10 cellular contexts compared by ENCODE assay signal in genomic region chr2:101710036-101710689, GRCh38. TPM values are rescaled to one million over a fixed set of nuclear protein-coding genes. Genes with fewer than 3 reads are reported as not detected.
DNase-seq lines count a peak whose midpoint lies in the region; ATAC-seq and TF ChIP-seq lines count a peak whose summit lies in the region.
"Had no signal": no experiment of that assay in that cellular context is flagged by ENCODE, and none has a peak within 500 bp of the region (broad histone marks: within the 10 kb centered on the region; RNA-seq: fewer than 3 reads in every experiment).

No MANE protein-coding gene starts in this region.

- no peaks in the 10 kb centered on the region for H3K9me3 ChIP-seq in SK-N-SH
- no peaks in the 10 kb centered on the region for H3K9me3 ChIP-seq in RWPE2 (ENCODE audit: severe bottlenecking)
- H3K9me3 ChIP-seq: tibial artery had no signal

- no peak overlapping the region for H3K9ac ChIP-seq in SK-N-SH

- H3K27ac ChIP-seq in SK-N-SH (ENCODE audit: low read depth in 2 of 2, low read length in 1 of 2) (peak overlapping the region; percentile 49 to 54), RWPE2 (ENCODE audit: poor library complexity, severe bottlenecking) (no peak overlapping the region)
- H3K27ac ChIP-seq: tibial artery had no signal

- no peaks in the 10 kb centered on the region for H3K27me3 ChIP-seq in SK-N-SH (ENCODE audit: insufficient read depth)
- no peaks in the 10 kb centered on the region for H3K27me3 ChIP-seq in RWPE2 (ENCODE audit: insufficient read depth, poor library complexity, severe bottlenecking)
- H3K27me3 ChIP-seq: tibial artery had no signal

- POLR2A ChIA-PET in SK-N-SH (lab: Yijun Ruan, JAX): interaction anchor here (0.6 kb wide), 1 partner anchor 12 kb away, joined by 3 read pairs; no protein-coding TSS in a partner anchor

- ATAC-seq in SK-N-SH treated with all-trans-retinoic acid at 6 μM for 48 hours (no peak; the same call in 1 of the 3 replicates), RWPE2 (ENCODE audit: low read depth) (peak; percentile 58; the same call in 2 of the 3 replicates), esophagus mucosa (peak; percentile 85), GM18858 (IDR thresholded peaks at IDR 0.05; ENCODE audit: unreplicated experiment) (no peak), GM18519 (IDR thresholded peaks at IDR 0.05; ENCODE audit: low FRiP score, unreplicated experiment) (no peak)

- TF ChIP-seq RAD21 in SK-N-SH (IDR thresholded peaks at IDR 0.05; ENCODE audit: low read length): no peak

- CTCF ChIA-PET in SK-N-SH (lab: Yijun Ruan, JAX): interaction anchor here (0.9 to 1.4 kb wide), 7 partner anchors 10 to 291 kb away, joined by 3 to 5 read pairs (median 4); partner anchors contain the start of gene MAP4K4

- H3K4me3 ChIP-seq in SK-N-SH (ENCODE audit: low read depth in 2 of 2, low read length in 1 of 2) (no peak overlapping the region), RWPE2 (ENCODE audit: severe bottlenecking) (no peak overlapping the region)
- H3K4me3 ChIP-seq: tibial artery had no signal

- H4K20me1 ChIP-seq in SK-N-SH (ENCODE audit: insufficient read depth): peaks cover 93% of the 10 kb centered on the region

- no peaks in the 10 kb centered on the region for H3K9me2 ChIP-seq in SK-N-SH

- no peak for TF ChIP-seq EP300 in SK-N-SH (IDR thresholded peaks at IDR 0.05; ENCODE audit: borderline replicate concordance in 1 of 2, low read depth in 1 of 2, low read length in 1 of 2)

- peaks cover 100% of the 10 kb centered on the region for H3K79me2 ChIP-seq in SK-N-SH (ENCODE audit: insufficient read depth)

- peak overlapping the region; percentile 10; the same call in 1 of the 2 replicates for H3K4me2 ChIP-seq in SK-N-SH

- no peak overlapping the region for H2AFZ ChIP-seq in SK-N-SH (ENCODE audit: low read depth)

- DNase-seq in SK-N-SH: no peak
- no peak for DNase-seq in RWPE2 (ENCODE audit: low spot score)
- DNase-seq in stimulated activated CD8-positive, alpha-beta memory T cell treated with anti-CD3 and anti-CD28 coated beads, Interleukin-4, amount 100 ng/mL, for 48 hours: peak; percentile 23
- DNase-seq in mesenteric fat pad (ENCODE audit: low spot score): no peak
- DNase-seq: ACHN, tibial artery had no signal

- TF ChIP-seq CTCF in SK-N-SH (IDR thresholded peaks at IDR 0.05) (no peak), RWPE2 (IDR thresholded peaks at IDR 0.05; ENCODE audit: poor library complexity, severe bottlenecking) (no peak)

- H3K36me3 ChIP-seq in SK-N-SH (replicated peaks in 1 of 2; ENCODE audit: control insufficient read depth in 1 of 2, insufficient read depth in 2 of 2, low read length in 1 of 2) (peaks cover 0 to 25% of the 10 kb centered on the region in 2 experiments), RWPE2 (ENCODE audit: low read depth) (peaks cover 15% of the 10 kb centered on the region)
- H3K36me3 ChIP-seq: tibial artery had no signal

- H3K4me1 ChIP-seq in SK-N-SH (ENCODE audit: control insufficient read depth in 1 of 2, insufficient read depth in 2 of 2, low read depth in 1 of 2, low read length in 1 of 2): peaks cover 11 to 52% of the 10 kb centered on the region in 2 experiments
- peaks cover 44% of the 10 kb centered on the region for H3K4me1 ChIP-seq in RWPE2 (ENCODE audit: insufficient read depth, poor library complexity, severe bottlenecking)

- H3F3A ChIP-seq in SK-N-SH (replicated peaks; ENCODE audit: insufficient read depth): peaks cover 17% of the 10 kb centered on the region

- 79% methylated on average over 3 of the region's 3 CpGs for WGBS in SK-N-SH (ENCODE audit: low lambda C conversion rate)

TF ChIP-seq in SK-N-SH, 30 proteins besides CTCF, POLR2A, EP300 and RAD21:
- TF ChIP-seq FOSL2 (IDR thresholded peaks at IDR 0.05; ENCODE audit: borderline replicate concordance, low read depth) (no peak), MXI1 (IDR thresholded peaks at IDR 0.05; ENCODE audit: low read depth, low read length) (no peak), TAF1 (IDR thresholded peaks at IDR 0.05; ENCODE audit: borderline replicate concordance, low read depth, low read length) (no peak), NFIC (IDR thresholded peaks at IDR 0.05; ENCODE audit: borderline replicate concordance) (no peak), POLR2AphosphoS5 (IDR thresholded peaks at IDR 0.05; ENCODE audit: low read depth, low read length) (no peak)
- TF ChIP-seq, protein P1, sequence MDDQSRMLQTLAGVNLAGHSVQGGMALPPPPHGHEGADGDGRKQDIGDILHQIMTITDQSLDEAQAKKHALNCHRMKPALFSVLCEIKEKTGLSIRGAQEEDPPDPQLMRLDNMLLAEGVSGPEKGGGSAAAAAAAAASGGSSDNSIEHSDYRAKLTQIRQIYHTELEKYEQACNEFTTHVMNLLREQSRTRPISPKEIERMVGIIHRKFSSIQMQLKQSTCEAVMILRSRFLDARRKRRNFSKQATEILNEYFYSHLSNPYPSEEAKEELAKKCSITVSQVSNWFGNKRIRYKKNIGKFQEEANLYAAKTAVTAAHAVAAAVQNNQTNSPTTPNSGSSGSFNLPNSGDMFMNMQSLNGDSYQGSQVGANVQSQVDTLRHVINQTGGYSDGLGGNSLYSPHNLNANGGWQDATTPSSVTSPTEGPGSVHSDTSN (IDR thresholded peaks at IDR 0.05): no peak
TF ChIP-seq in SK-N-SH: peak in this region for 0.

TF ChIP-seq in SK-N-SH treated with all-trans-retinoic acid at 6 μM for 48 hours, 23 proteins besides CTCF, POLR2A, EP300 and RAD21:
- no peak for TF ChIP-seq RARB (CRISPR knock-in tag; IDR thresholded peaks at IDR 0.05)
- no peak for TF ChIP-seq ZNF70 (CRISPR knock-in tag; IDR thresholded peaks at IDR 0.05)
- no peak for TF ChIP-seq ZFP3 (CRISPR knock-in tag; IDR thresholded peaks at IDR 0.05)
- no peak for TF ChIP-seq ZC3H10 (CRISPR knock-in tag; IDR thresholded peaks at IDR 0.05)
- no peak for TF ChIP-seq PATZ1 (CRISPR knock-in tag; IDR thresholded peaks at IDR 0.05; ENCODE audit: borderline replicate concordance)
TF ChIP-seq in SK-N-SH treated with all-trans-retinoic acid at 6 μM for 48 hours: peak in this region for 0.

RNA-seq across cellular contexts. Expression of gene MAP4K4, which starts 12.7 kb away (rescaled TPM):
- polyA plus RNA-seq in SK-N-SH (2012; rRNA removed): 68.5 and 72.9 TPM in 2 replicates
- polyA plus RNA-seq in SK-N-SH (2012; cell fraction: cytosol; rRNA removed): 72.8 and 73.6 TPM in 2 replicates
- 94.7 and 115 TPM in 2 replicates for polyA plus RNA-seq in SK-N-SH (2012; cell fraction: nucleus; rRNA removed)
- total RNA-seq in esophagus mucosa: 62.9 TPM
- total RNA-seq in mesenteric fat pad: 117 TPM

Comparison
In these comparisons a context has a peak if more than half of its experiments do, and no peak if none do; other contexts are left out.
1. ATAC-seq: peak in RWPE2 (single experiment) and esophagus mucosa (single experiment); none in SK-N-SH treated with all-trans-retinoic acid at 6 μM for 48 hours (single experiment), GM18858 (single experiment) and GM18519 (single experiment).